1 cellular context compared by ENCODE assay signal in the genomic region with DNA sequence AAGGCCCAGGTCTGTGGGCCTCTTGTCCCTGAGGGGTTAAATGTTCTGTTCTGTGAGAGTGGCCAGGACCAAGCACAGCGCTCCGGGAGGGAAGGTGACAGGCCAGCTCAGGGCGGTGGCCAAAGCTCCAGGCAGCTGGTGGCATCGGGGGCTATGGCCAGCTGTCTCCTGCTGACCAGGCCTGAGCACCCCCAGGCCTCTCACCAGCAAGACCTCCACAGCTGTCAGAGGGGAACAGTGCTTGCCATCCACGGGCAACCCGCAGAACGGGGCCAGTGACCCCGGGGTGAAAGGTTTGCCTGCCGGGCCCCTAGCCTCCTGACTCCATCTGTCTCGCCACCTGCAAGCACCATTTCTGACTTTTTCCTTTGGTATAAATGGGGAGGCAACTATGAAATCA.
TF ChIP-seq lines count a peak whose summit lies in the region.

No MANE protein-coding gene starts in this region.

TF ChIP-seq in H1, 55 proteins besides CTCF, POLR2A, EP300 and RAD21:
- TF ChIP-seq HDAC6 (IDR thresholded peaks at IDR 0.05; ENCODE audit: low read depth, low read length) (no peak), TBP (IDR thresholded peaks at IDR 0.05; ENCODE audit: low read depth, low read length) (no peak), TAF7 (optimal IDR thresholded peaks at IDR 0.05; ENCODE audit: borderline replicate concordance, low read depth, low read length) (no peak), CTBP2 (IDR thresholded peaks at IDR 0.05; ENCODE audit: borderline replicate concordance, insufficient read depth, insufficient read length, low read length) (no peak), CHD2 (IDR thresholded peaks at IDR 0.05; ENCODE audit: low read length) (no peak), RXRA (IDR thresholded peaks at IDR 0.05; ENCODE audit: insufficient read depth, low read depth, low read length) (no peak), TCF12 (IDR thresholded peaks at IDR 0.05; ENCODE audit: low read depth, low read length) (no peak)
- TF ChIP-seq, protein P1, sequence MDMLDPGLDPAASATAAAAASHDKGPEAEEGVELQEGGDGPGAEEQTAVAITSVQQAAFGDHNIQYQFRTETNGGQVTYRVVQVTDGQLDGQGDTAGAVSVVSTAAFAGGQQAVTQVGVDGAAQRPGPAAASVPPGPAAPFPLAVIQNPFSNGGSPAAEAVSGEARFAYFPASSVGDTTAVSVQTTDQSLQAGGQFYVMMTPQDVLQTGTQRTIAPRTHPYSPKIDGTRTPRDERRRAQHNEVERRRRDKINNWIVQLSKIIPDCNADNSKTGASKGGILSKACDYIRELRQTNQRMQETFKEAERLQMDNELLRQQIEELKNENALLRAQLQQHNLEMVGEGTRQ (IDR thresholded peaks at IDR 0.05; ENCODE audit: low read length): no peak
